In genomic region chr3:105154692-105155091, GRCh38 we compare ENCODE assay signal across 31 cellular contexts.
"Had no signal": no experiment of that assay in that cellular context is flagged by ENCODE, and none has a peak within 500 bp of the region (broad histone marks: within the 10 kb centered on the region; RNA-seq: fewer than 3 reads in every experiment).

No MANE protein-coding gene starts in this region.

- H3K9me3 Mint-ChIP-seq: activated CD4-positive, alpha-beta memory T cell treated with anti-CD3 and anti-CD28 coated beads, Interleukin-2, amount 10 ng/mL, durations not matched to agents 7 days and 5 days; activated T-cell treated with anti-CD3 and anti-CD28 coated beads, Interleukin-2, amount 50 U/mL, for 24 hours; activated T-cell treated with anti-CD3 and anti-CD28 coated beads, Interleukin-2, amount 50 U/mL, for 72 hours; effector memory CD8-positive, alpha-beta T cell had no signal

- H3K4me3 ChIP-seq: esophagus squamous epithelium, gastroesophageal sphincter, heart right ventricle, hepatocyte had no signal

- H3K4me1 ChIP-seq: esophagus squamous epithelium, gastroesophageal sphincter, heart right ventricle had no signal

- H3K27me3 Mint-ChIP-seq: activated CD4-positive, alpha-beta memory T cell treated with anti-CD3 and anti-CD28 coated beads, Interleukin-2, amount 10 ng/mL, durations not matched to agents 7 days and 5 days; activated CD4-positive, alpha-beta T cell treated with anti-CD3 and anti-CD28 coated beads, Interleukin-2, amount 10 ng/mL, durations not matched to agents 7 days and 5 days; effector memory CD8-positive, alpha-beta T cell had no signal

- H3K27ac ChIP-seq: brain microvascular endothelial cell, epithelial cell of prostate, esophagus squamous epithelium, gastroesophageal sphincter, heart right ventricle, hepatocyte had no signal

- ATAC-seq: activated T-cell treated with anti-CD3 and anti-CD28 coated beads, Interleukin-2, amount 50 U/mL, for 72 hours; effector memory CD8-positive, alpha-beta T cell; gastroesophageal sphincter; heart right ventricle; WTC11 had no signal

- H3K36me3 Mint-ChIP-seq: activated naive CD8-positive, alpha-beta T cell had no signal

- DNase-seq: activated CD4-positive, alpha-beta memory T cell treated with anti-CD3 and anti-CD28 coated beads, Interleukin-2, amount 10 ng/mL, durations not matched to agents 7 days and 5 days; activated CD4-positive, alpha-beta T cell treated with anti-CD3 and anti-CD28 coated beads for 1 hour; activated CD4-positive, alpha-beta T cell treated with anti-CD3 and anti-CD28 coated beads for 4 hours; activated CD4-positive, alpha-beta T cell treated with anti-CD3 and anti-CD28 coated beads, Interleukin-2, amount 10 ng/mL, durations not matched to agents 7 days and 5 days; activated CD4-positive, alpha-beta T cell treated with anti-CD3 and anti-CD28 coated beads, Interleukin-2, amount 50 U/mL, for 4 hours; activated CD8-positive, alpha-beta memory T cell treated with anti-CD3 and anti-CD28 coated beads, Interleukin-2, amount 50 U/mL, for 48 hours; activated gamma-delta T cell; activated naive CD4-positive, alpha-beta T cell treated with anti-CD3 and anti-CD28 coated beads, Interleukin-2, amount 50 U/mL, for 16 hours; activated naive CD4-positive, alpha-beta T cell treated with Interleukin-2 at 50 U/mL for 16 hours; activated T-cell treated with anti-CD3 and anti-CD28 coated beads for 4 hours; activated T-cell treated with anti-CD3 and anti-CD28 coated beads, Interleukin-2, amount 50 U/mL, for 24 hours; activated T-cell treated with anti-CD3 and anti-CD28 coated beads, Interleukin-2, amount 50 U/mL, for 72 hours; amniotic stem cell; anterior cingulate cortex; brain microvascular endothelial cell; caudate nucleus; cortex of kidney; dermis blood vessel endothelial cell; effector CD4-positive, alpha-beta T cell; effector memory CD8-positive, alpha-beta T cell; esophagus squamous epithelium; foreskin melanocyte; heart right ventricle; T-helper 2 cell had no signal

- H3K27me3 ChIP-seq: brain microvascular endothelial cell, esophagus squamous epithelium, gastroesophageal sphincter, heart right ventricle, hepatocyte had no signal

- H2AFZ ChIP-seq: hepatocyte had no signal

- H3K79me2 ChIP-seq: hepatocyte had no signal

- H3K4me1 Mint-ChIP-seq: activated CD4-positive, alpha-beta memory T cell treated with anti-CD3 and anti-CD28 coated beads, Interleukin-2, amount 10 ng/mL, durations not matched to agents 7 days and 5 days; activated CD4-positive, alpha-beta T cell treated with anti-CD3 and anti-CD28 coated beads, Interleukin-2, amount 10 ng/mL, durations not matched to agents 7 days and 5 days had no signal

- H3K36me3 ChIP-seq: brain microvascular endothelial cell, esophagus squamous epithelium, gastroesophageal sphincter, heart right ventricle had no signal

- H3K4me2 ChIP-seq: hepatocyte had no signal

- FAIRE-seq: astrocyte, colon had no signal

- H3K27ac Mint-ChIP-seq: activated CD4-positive, alpha-beta memory T cell treated with anti-CD3 and anti-CD28 coated beads, Interleukin-2, amount 10 ng/mL, durations not matched to agents 7 days and 5 days; activated CD4-positive, alpha-beta T cell treated with anti-CD3 and anti-CD28 coated beads, Interleukin-2, amount 10 ng/mL, durations not matched to agents 7 days and 5 days; activated naive CD8-positive, alpha-beta T cell; activated T-cell treated with anti-CD3 and anti-CD28 coated beads, Interleukin-2, amount 50 U/mL, for 24 hours; activated T-cell treated with anti-CD3 and anti-CD28 coated beads, Interleukin-2, amount 50 U/mL, for 72 hours; effector memory CD8-positive, alpha-beta T cell; WTC11 had no signal

- H3K4me3 Mint-ChIP-seq: activated CD4-positive, alpha-beta memory T cell treated with anti-CD3 and anti-CD28 coated beads, Interleukin-2, amount 10 ng/mL, durations not matched to agents 7 days and 5 days; activated CD4-positive, alpha-beta T cell treated with anti-CD3 and anti-CD28 coated beads, Interleukin-2, amount 10 ng/mL, durations not matched to agents 7 days and 5 days; activated naive CD8-positive, alpha-beta T cell; activated T-cell treated with anti-CD3 and anti-CD28 coated beads, Interleukin-2, amount 50 U/mL, for 24 hours; activated T-cell treated with anti-CD3 and anti-CD28 coated beads, Interleukin-2, amount 50 U/mL, for 72 hours; effector memory CD8-positive, alpha-beta T cell; WTC11 had no signal

- H3K9me3 ChIP-seq: esophagus squamous epithelium, gastroesophageal sphincter, heart right ventricle had no signal
